In genomic region chr1:15522551-15522950, GRCh38 we compare ENCODE assay signal across 16 cellular contexts. TPM values are rescaled to one million over a fixed set of nuclear protein-coding genes. Genes with fewer than 3 reads are reported as not detected.
DNase-seq lines count a peak whose midpoint lies in the region; ATAC-seq, FAIRE-seq and TF ChIP-seq lines count a peak whose summit lies in the region.
"Had no signal": no experiment of that assay in that cellular context is flagged by ENCODE, and none has a peak within 500 bp of the region (broad histone marks: within the 10 kb centered on the region; RNA-seq: fewer than 3 reads in every experiment).

No MANE protein-coding gene starts in this region.

- no peak overlapping the region for H4K5ac ChIP-seq in H1 (ENCODE audit: insufficient read length, low read depth, low read length)

- H2BK12ac ChIP-seq in H1 (ENCODE audit: low read depth, low read length) = no peak overlapping the region

- intact Hi-C loops in heart left ventricle (cut with DNase I) = loop anchor here in 2 of 10 donors (5.0 to 10.0 kb wide), 2 partner anchors 195 to 198 kb away; no protein-coding TSS in a partner anchor

- no peak overlapping the region for H3K14ac ChIP-seq in H1 (ENCODE audit: insufficient read length)

- 0 out of 2 replicates have a peak, but pooled peaks cover 4% of the 10 kb centered on the region for H3K79me1 ChIP-seq in H1 (ENCODE audit: low read depth, low read length)

- H2AFZ ChIP-seq in OCI-LY3 (ENCODE audit: low read depth, low read length) (no peak overlapping the region), H1 (ENCODE audit: low read length) (no peak overlapping the region)

- H4K20me1 ChIP-seq in OCI-LY3 (ENCODE audit: insufficient read depth, low read length) = no peaks in the 10 kb centered on the region
- H4K20me1 ChIP-seq in H1 (replicated peaks in 1 of 2; ENCODE audit: control insufficient read depth in 1 of 2, insufficient read depth in 2 of 2, low read length in 2 of 2) = peaks cover 0 to 3% of the 10 kb centered on the region in 2 experiments

- H3K79me2 ChIP-seq in OCI-LY3 (ENCODE audit: low read length) = peaks cover 6% of the 10 kb centered on the region
- H3K79me2 ChIP-seq in H1 (ENCODE audit: control insufficient read depth in 1 of 2, insufficient read depth in 2 of 2, low read length in 2 of 2) = peaks cover 0 to 22% of the 10 kb centered on the region in 2 experiments; a peak in 2 of 4 replicates

- H3K36me3 ChIP-seq in cardiac muscle cell (no peaks in the 10 kb centered on the region), heart left ventricle (peaks cover 0 to 7% (median 4%) of the 10 kb centered on the region in 9 donors), OCI-LY3 (replicated peaks; ENCODE audit: low read depth, low read length) (no peaks in the 10 kb centered on the region), H1 (ENCODE audit: control insufficient read depth in 2 of 4, insufficient read depth in 4 of 4, low read length in 3 of 4) (peaks cover 0 to 7% (median 0%) of the 10 kb centered on the region in 4 experiments; a peak in 2 of 8 replicates)

- no peak overlapping the region for H2BK5ac ChIP-seq in H1 (ENCODE audit: low read depth, low read length)

- TF ChIP-seq CTCF in cardiac muscle cell (IDR thresholded peaks at IDR 0.05; ENCODE audit: low read depth, low read length) = no peak
- TF ChIP-seq CTCF in heart left ventricle (IDR thresholded peaks at IDR 0.05) = no peak
- TF ChIP-seq CTCF in OCI-LY3 (IDR thresholded peaks at IDR 0.05; ENCODE audit: low read depth, low read length) = no peak
- TF ChIP-seq CTCF in H1 (IDR thresholded peaks at IDR 0.05; ENCODE audit: control extremely low read depth in 1 of 3, insufficient read depth in 1 of 3, low read depth in 1 of 3, low read length in 3 of 3) = no peak

- H3K9me3 ChIP-seq in cardiac muscle cell (ENCODE audit: low read depth) = no peaks in the 10 kb centered on the region
- H3K9me3 ChIP-seq in heart left ventricle = no peaks in the 10 kb centered on the region
- H3K9me3 ChIP-seq in OCI-LY3 (ENCODE audit: insufficient read depth, low read length) = no peaks in the 10 kb centered on the region
- H3K9me3 ChIP-seq in H1 (ENCODE audit: insufficient read depth in 2 of 2, low read depth in 1 of 2, low read length in 1 of 2) = no peaks in the 10 kb centered on the region
- H3K9me3 ChIP-seq: mucosa of descending colon had no signal

- H3K27me3 ChIP-seq in cardiac muscle cell = no peaks in the 10 kb centered on the region
- no peaks in the 10 kb centered on the region for H3K27me3 ChIP-seq in heart left ventricle
- H3K27me3 ChIP-seq in OCI-LY3 (ENCODE audit: low read depth, low read length) = no peaks in the 10 kb centered on the region
- no peaks in the 10 kb centered on the region for H3K27me3 ChIP-seq in H1 (replicated peaks in 1 of 4; ENCODE audit: control insufficient read depth in 3 of 4, extremely low read depth in 1 of 4, insufficient read depth in 3 of 4, low read length in 3 of 4)

- no peak overlapping the region for H3K18ac ChIP-seq in H1 (ENCODE audit: extremely low read depth, low read length)

- no peaks in the 10 kb centered on the region for H3K9me3 Mint-ChIP-seq in stimulated activated effector memory CD8-positive, alpha-beta T cell treated with anti-CD3 and anti-CD28 coated beads, Interleukin-12 subunit alpha, Interleukin-12 subunit beta, amount 100 ng/mL, for 72 hours

- H3K9ac ChIP-seq in OCI-LY3 (ENCODE audit: low read length) (no peak overlapping the region), H1 (replicated peaks in 1 of 4; ENCODE audit: extremely low read depth in 1 of 4, low read depth in 3 of 4, low read length in 3 of 4) (no peak overlapping the region)

- ATAC-seq in heart left ventricle (no peak), GM21528 (IDR thresholded peaks at IDR 0.05; ENCODE audit: low FRiP score, unreplicated experiment) (no peak)
- no peak for ATAC-seq in stimulated activated effector memory CD8-positive, alpha-beta T cell treated with anti-CD3 and anti-CD28 coated beads, Interleukin-12 subunit alpha, Interleukin-12 subunit beta, amount 100 ng/mL, for 72 hours
- ATAC-seq: mucosa of descending colon had no signal

- DNase-seq in cardiac muscle cell (ENCODE audit: low read depth in 1 of 2, low spot score in 1 of 2) (no peak), heart left ventricle (no peak), H1 (ENCODE audit: low read depth in 1 of 2, low spot score in 2 of 2) (no peak), NCI-H1930 (lab: John Stamatoyannopoulos, UW) (no peak), RCC 7860 (ENCODE audit: low spot score) (no peak)
- DNase-seq in stimulated activated effector memory CD8-positive, alpha-beta T cell treated with anti-CD3 and anti-CD28 coated beads, Interleukin-12 subunit alpha, Interleukin-12 subunit beta, amount 100 ng/mL, for 72 hours (ENCODE audit: low spot score in 2 of 2) = no peak
- DNase-seq: cortex of kidney; foreskin fibroblast; GF-D8; NCI-H2081 treated with DMSO at 0.1 percent for 48 hours; stimulated activated CD4-positive, alpha-beta T cell treated with anti-CD3 and anti-CD28 coated beads, Interleukin-2, amount 100 ng/mL, for 48 hours had no signal

- H4K91ac ChIP-seq in H1 (replicated peaks; ENCODE audit: insufficient read length, low read length) = no peak overlapping the region

- H3K4me3 ChIP-seq in cardiac muscle cell (peak overlapping the region; percentile 73), heart left ventricle (no peak overlapping the region), OCI-LY3 (ENCODE audit: low read length) (no peak overlapping the region), H1 (ENCODE audit: extremely low read depth in 1 of 4, insufficient read depth in 2 of 4, low read depth in 3 of 4, low read length in 4 of 4) (no peak overlapping the region)
- H3K4me3 ChIP-seq: mucosa of descending colon had no signal

- 97 to 100% (median 98%) methylated on average over 4 of the region's 4 CpGs for WGBS in heart left ventricle, 4 donors
- 95% methylated on average over 4 of the region's 4 CpGs; no CpG with 5 or more reads in 1 of the 2 experiments for WGBS in H1 (ENCODE audit: extremely low coverage in 1 of 2, insufficient coverage in 1 of 2, insufficient read length in 1 of 2, insufficient replicate concordance in 2 of 2, low coverage in 1 of 2, low lambda C conversion rate in 2 of 2, missing lambda C conversion rate in 1 of 2), 2 experiments

- H3K4me2 ChIP-seq in OCI-LY3 (ENCODE audit: low read length) (peak overlapping the region; percentile 95; the same call in 1 of the 2 replicates), H1 (ENCODE audit: insufficient read depth in 1 of 2, low read depth in 2 of 2, low read length in 2 of 2) (peak overlapping the region; percentile 53 to 71; a peak in 2 of 4 replicates)

- no peak overlapping the region; the same call in 1 of the 2 replicates for H4K8ac ChIP-seq in H1 (ENCODE audit: extremely low read depth, insufficient read depth, low read length)

- peak overlapping the region; percentile 23 for H3K4ac ChIP-seq in H1 (replicated peaks; ENCODE audit: insufficient read length, low read depth, low read length)

- H3K4me1 ChIP-seq in cardiac muscle cell (ENCODE audit: low read depth) (peaks cover 36% of the 10 kb centered on the region), heart left ventricle (peaks cover 8 to 35% (median 22%) of the 10 kb centered on the region in 12 donors), OCI-LY3 (ENCODE audit: low read length) (peaks cover 18% of the 10 kb centered on the region), H1 (replicated peaks in 1 of 4; ENCODE audit: control insufficient read depth in 3 of 4, insufficient read depth in 4 of 4, low read length in 3 of 4) (peaks cover 0 to 8% (median 5%) of the 10 kb centered on the region in 4 experiments; a peak in 4 of 7 replicates)

- no peak for TF ChIP-seq RAD21 in H1 (IDR thresholded peaks at IDR 0.05 in 1 of 2, conservative IDR thresholded peaks at IDR 0.05 in 1 of 2; ENCODE audit: low read depth in 2 of 2, low read length in 2 of 2)

- H3K4me1 Mint-ChIP-seq in stimulated activated effector memory CD8-positive, alpha-beta T cell treated with anti-CD3 and anti-CD28 coated beads, Interleukin-12 subunit alpha, Interleukin-12 subunit beta, amount 100 ng/mL, for 72 hours = peaks cover 39% of the 10 kb centered on the region

- H2BK15ac ChIP-seq in H1 (ENCODE audit: low read length) = no peak overlapping the region

- H2BK120ac ChIP-seq in H1 (replicated peaks; ENCODE audit: low read depth, low read length) = no peak overlapping the region

- no peak for TF ChIP-seq EP300 in H1 (IDR thresholded peaks at IDR 0.05; ENCODE audit: borderline replicate concordance in 1 of 2, low read depth in 2 of 2, low read length in 2 of 2)

- TF ChIP-seq POLR2A in heart left ventricle (IDR thresholded peaks at IDR 0.05) (no peak), H1 (IDR thresholded peaks at IDR 0.05; ENCODE audit: control extremely low read depth in 1 of 2, low read depth in 2 of 2, low read length in 2 of 2) (no peak)

- H2AK5ac ChIP-seq in H1 (ENCODE audit: low read depth, low read length) = no peak overlapping the region

- H3K23ac ChIP-seq in H1 (ENCODE audit: insufficient read length) = no peak overlapping the region

- H3K27ac ChIP-seq in cardiac muscle cell (no peak overlapping the region), heart left ventricle (peak overlapping the region in 1 of 12 donors; percentile 98), OCI-LY3 (ENCODE audit: low read length) (no peak overlapping the region), H1 (ENCODE audit: low read depth, low read length) (no peak overlapping the region)

- CTCF ChIA-PET in H1 (lab: Charles Lee; ENCODE audit: partially characterized antibody) = no interaction called here

- no peak overlapping the region for H3K56ac ChIP-seq in H1 (replicated peaks; ENCODE audit: insufficient read length, low read depth, low read length)

- H2BK20ac ChIP-seq in H1 (ENCODE audit: low read length) = no peak overlapping the region

- H3K23me2 ChIP-seq in H1 (ENCODE audit: low read depth, low read length) = peaks cover 6% of the 10 kb centered on the region

- FAIRE-seq in H1 (lab: Jason Lieb, UNC) (no peak), RCC 7860 (lab: Jason Lieb, UNC) (no peak)

- H3K4me3 Mint-ChIP-seq in stimulated activated effector memory CD8-positive, alpha-beta T cell treated with anti-CD3 and anti-CD28 coated beads, Interleukin-12 subunit alpha, Interleukin-12 subunit beta, amount 100 ng/mL, for 72 hours = peak overlapping the region; percentile 77

- H3K27ac Mint-ChIP-seq in stimulated activated effector memory CD8-positive, alpha-beta T cell treated with anti-CD3 and anti-CD28 coated beads, Interleukin-12 subunit alpha, Interleukin-12 subunit beta, amount 100 ng/mL, for 72 hours = no peak overlapping the region

- peaks cover 26% of the 10 kb centered on the region for H3K36me3 Mint-ChIP-seq in stimulated activated effector memory CD8-positive, alpha-beta T cell treated with anti-CD3 and anti-CD28 coated beads, Interleukin-12 subunit alpha, Interleukin-12 subunit beta, amount 100 ng/mL, for 72 hours

- POLR2A ChIA-PET in H1 (lab: Charles Lee; ENCODE audit: partially characterized antibody) = interaction anchor here (0.8 kb wide), 1 partner anchor 14 kb away, joined by 6 read pairs; no protein-coding TSS in a partner anchor

RNA-seq across cellular contexts. Expression of gene CASP9, which starts 1.5 kb away (rescaled TPM):
- total RNA-seq in cardiac muscle cell (83.9 and 96.1 TPM in 2 replicates), heart left ventricle (10 to 100 TPM in 6 of 9 donors, 1 to 10 TPM in 3; 8.6 to 15.9 (median 11.8) TPM)
- polyA plus RNA-seq in cardiac muscle cell (44.7 and 65.9 TPM in 2 replicates), heart left ventricle (10 to 100 TPM; 11.5 to 16.9 TPM), H1 (2011; rRNA removed) (32.2 and 36.3 TPM in 2 replicates)
- 14.8 and 15.2 TPM in 2 replicates for total RNA-seq in H1 (2021; fragmentation: NEBNext Ultra II Directional; extraction: Animal tissue kit (Norgen Biotek cat#: 25700))
- polyA plus RNA-seq in H1 (2011; cell fraction: cytosol; rRNA removed) = 27.8 TPM
- polyA plus RNA-seq in H1 (2011; cell fraction: nucleus; rRNA removed) = 31.7 TPM
- 17.4 to 21.0 TPM (median 19.5 TPM) in 4 replicates for polyA plus RNA-seq in H1 (2012, experiment 1 of 2)
- polyA plus RNA-seq in H1 (2012, experiment 2 of 2) = 22.4 TPM
- 8.8 TPM for polyA plus RNA-seq in H1 (2013, experiment 1 of 2)
- 8.2 TPM for polyA plus RNA-seq in H1 (2013, experiment 2 of 2)
- polyA minus RNA-seq in H1 (2011; rRNA and poly(A)+ RNA removed) = 27.1 and 35.0 TPM in 2 replicates
- polyA minus RNA-seq in H1 (2011; cell fraction: cytosol; rRNA and poly(A)+ RNA removed) = 14.0 TPM
- polyA minus RNA-seq in H1 (2011; cell fraction: nucleus; rRNA and poly(A)+ RNA removed) = 12.4 TPM

RNA-seq across cellular contexts. Expression of gene DNAJC16, which starts 4.1 kb away (rescaled TPM):
- total RNA-seq in cardiac muscle cell (13.6 and 17.8 TPM in 2 replicates), heart left ventricle (10 to 100 TPM; 11.9 to 22.8 (median 19.1) TPM)
- polyA plus RNA-seq in cardiac muscle cell (9.0 and 9.4 TPM in 2 replicates), heart left ventricle (10 to 100 TPM in 1 of 2 donors, 1 to 10 TPM in 1; 4.2 to 10.3 TPM), H1 (2011; rRNA removed) (4.8 and 7.9 TPM in 2 replicates)
- total RNA-seq in H1 (2021; fragmentation: NEBNext Ultra II Directional; extraction: Animal tissue kit (Norgen Biotek cat#: 25700)) = 20.6 and 23.3 TPM in 2 replicates
- polyA plus RNA-seq in H1 (2011; cell fraction: cytosol; rRNA removed) = 6.4 TPM
- 5.9 TPM for polyA plus RNA-seq in H1 (2011; cell fraction: nucleus; rRNA removed)
- polyA plus RNA-seq in H1 (2012, experiment 1 of 2) = 7.6 to 9.5 TPM (median 9.1 TPM) in 4 replicates
- 1.0 TPM for polyA plus RNA-seq in H1 (2012, experiment 2 of 2)
- 16.0 TPM for polyA plus RNA-seq in H1 (2013, experiment 1 of 2)
- 16.2 TPM for polyA plus RNA-seq in H1 (2013, experiment 2 of 2)
- polyA minus RNA-seq in H1 (2011; rRNA and poly(A)+ RNA removed) = 20.6 and 43.0 TPM in 2 replicates
- polyA minus RNA-seq in H1 (2011; cell fraction: cytosol; rRNA and poly(A)+ RNA removed) = 18.4 TPM
- 19.3 TPM for polyA minus RNA-seq in H1 (2011; cell fraction: nucleus; rRNA and poly(A)+ RNA removed)

RNA-seq across cellular contexts. Expression of gene CELA2B, which starts 46.6 kb away (rescaled TPM):
- total RNA-seq in cardiac muscle cell (not detected in 2 replicates), heart left ventricle (not detected)
- polyA plus RNA-seq in cardiac muscle cell (0.26 TPM in 1 of 2 replicates, not detected in the other), heart left ventricle (not detected), H1 (2011; rRNA removed) (not detected in 2 replicates)
- not detected in 2 replicates for total RNA-seq in H1 (2021; fragmentation: NEBNext Ultra II Directional; extraction: Animal tissue kit (Norgen Biotek cat#: 25700))
- polyA plus RNA-seq in H1 (2011; cell fraction: cytosol; rRNA removed) = not detected
- polyA plus RNA-seq in H1 (2011; cell fraction: nucleus; rRNA removed) = not detected
- polyA plus RNA-seq in H1 (2012, experiment 1 of 2) = not detected in 4 replicates
- not detected for polyA plus RNA-seq in H1 (2012, experiment 2 of 2)
- not detected for polyA plus RNA-seq in H1 (2013, experiment 1 of 2)
- not detected for polyA plus RNA-seq in H1 (2013, experiment 2 of 2)
- polyA minus RNA-seq in H1 (2011; rRNA and poly(A)+ RNA removed) = not detected in 2 replicates
- not detected for polyA minus RNA-seq in H1 (2011; cell fraction: cytosol; rRNA and poly(A)+ RNA removed)
- polyA minus RNA-seq in H1 (2011; cell fraction: nucleus; rRNA and poly(A)+ RNA removed) = not detected
- total RNA-seq: mucosa of descending colon, osteocyte, temporal lobe had no signal
